ENCODE assay signal across 14 cellular contexts in the genomic region with DNA sequence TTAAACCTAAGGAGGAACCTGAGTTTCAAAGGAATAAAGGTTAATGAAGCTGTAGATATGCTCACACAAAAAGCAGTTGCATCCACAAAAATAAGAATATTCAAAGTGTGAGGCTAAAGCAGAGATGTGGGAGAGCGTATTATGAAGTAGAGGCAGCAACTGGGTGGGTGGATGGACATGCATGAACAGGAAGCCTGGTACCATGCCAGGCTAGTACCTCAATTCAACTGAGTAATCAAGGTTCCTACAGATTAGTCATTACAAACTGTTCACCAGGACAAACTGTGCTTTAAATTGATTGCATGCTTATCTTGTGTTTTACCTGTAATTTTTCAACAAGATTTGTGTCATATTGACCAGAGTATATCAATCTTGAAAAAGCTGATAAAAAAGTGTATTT.
DNase-seq lines count a peak whose midpoint lies in the region; ATAC-seq and TF ChIP-seq lines count a peak whose summit lies in the region.
"Had no signal": no experiment of that assay in that cellular context is flagged by ENCODE, and none has a peak within 500 bp of the region (broad histone marks: within the 10 kb centered on the region; RNA-seq: fewer than 3 reads in every experiment).

No MANE protein-coding gene starts in this region.

- no peak overlapping the region for H3K4me3 Mint-ChIP-seq in activated T-helper 17 cell treated with anti-CD3 and anti-CD28 coated beads, Interleukin-2, amount 50 U/mL, for 72 hours
- no peak overlapping the region for H3K4me3 Mint-ChIP-seq in stimulated activated effector memory CD8-positive, alpha-beta T cell treated with anti-CD3 and anti-CD28 coated beads, Interleukin-12 subunit alpha, Interleukin-12 subunit beta, amount 100 ng/mL, for 72 hours
- H3K4me3 Mint-ChIP-seq: type B pancreatic cell had no signal

- intact Hi-C loops in vagina (cut with DNase I), result no loop called here

- no peaks in the 10 kb centered on the region for H3K27me3 Mint-ChIP-seq in activated T-helper 17 cell treated with anti-CD3 and anti-CD28 coated beads, Interleukin-2, amount 50 U/mL, for 72 hours
- H3K27me3 Mint-ChIP-seq: type B pancreatic cell had no signal

- TF ChIP-seq POLR2A in upper lobe of left lung (IDR thresholded peaks at IDR 0.05), result no peak
- no peak for TF ChIP-seq POLR2A in vagina (IDR thresholded peaks at IDR 0.05)

- H3K9me3 ChIP-seq in upper lobe of left lung, result no peaks in the 10 kb centered on the region
- H3K9me3 ChIP-seq in vagina, result no peaks in the 10 kb centered on the region
- H3K9me3 ChIP-seq: A549, Peyer's patch had no signal

- H3K4me3 ChIP-seq in upper lobe of left lung, result no peak overlapping the region
- H3K4me3 ChIP-seq in vagina, result no peak overlapping the region
- H3K4me3 ChIP-seq: A549, Peyer's patch had no signal

- H3K9me3 Mint-ChIP-seq in activated T-helper 17 cell treated with anti-CD3 and anti-CD28 coated beads, Interleukin-2, amount 50 U/mL, for 72 hours, result no peaks in the 10 kb centered on the region
- H3K9me3 Mint-ChIP-seq in stimulated activated effector memory CD8-positive, alpha-beta T cell treated with anti-CD3 and anti-CD28 coated beads, Interleukin-12 subunit alpha, Interleukin-12 subunit beta, amount 100 ng/mL, for 72 hours, result no peaks in the 10 kb centered on the region

- H3K27ac Mint-ChIP-seq in activated T-helper 17 cell treated with anti-CD3 and anti-CD28 coated beads, Interleukin-2, amount 50 U/mL, for 72 hours, result no peak overlapping the region
- no peak overlapping the region for H3K27ac Mint-ChIP-seq in stimulated activated effector memory CD8-positive, alpha-beta T cell treated with anti-CD3 and anti-CD28 coated beads, Interleukin-12 subunit alpha, Interleukin-12 subunit beta, amount 100 ng/mL, for 72 hours
- H3K27ac Mint-ChIP-seq: type B pancreatic cell had no signal

- H3K36me3 Mint-ChIP-seq in activated T-helper 17 cell treated with anti-CD3 and anti-CD28 coated beads, Interleukin-2, amount 50 U/mL, for 72 hours (ENCODE audit: low read depth), result no peaks in the 10 kb centered on the region
- H3K36me3 Mint-ChIP-seq in stimulated activated effector memory CD8-positive, alpha-beta T cell treated with anti-CD3 and anti-CD28 coated beads, Interleukin-12 subunit alpha, Interleukin-12 subunit beta, amount 100 ng/mL, for 72 hours, result no peaks in the 10 kb centered on the region
- H3K36me3 Mint-ChIP-seq: type B pancreatic cell had no signal

- H3K4me1 ChIP-seq in upper lobe of left lung, result peaks cover 0 to 4% (median 0%) of the 10 kb centered on the region in 4 donors
- H3K4me1 ChIP-seq in vagina, result no peaks in the 10 kb centered on the region
- H3K4me1 ChIP-seq: A549 had no signal

- DNase-seq in NCI-H2081 (lab: John Stamatoyannopoulos, UW), result peak; percentile 76 to 94
- DNase-seq in NCI-H2081 treated with DMSO at 0.1 percent for 48 hours (lab: John Stamatoyannopoulos, UW), result no peak
- no peak for DNase-seq in stimulated activated effector memory CD8-positive, alpha-beta T cell treated with anti-CD3 and anti-CD28 coated beads, Interleukin-12 subunit alpha, Interleukin-12 subunit beta, amount 100 ng/mL, for 72 hours (ENCODE audit: low spot score in 2 of 2)
- DNase-seq in upper lobe of left lung, result no peak
- no peak for DNase-seq in omental fat pad (ENCODE audit: low spot score)
- no peak for DNase-seq in vagina (ENCODE audit: extremely low spot score in 2 of 2)
- DNase-seq: activated CD4-positive, alpha-beta T cell treated with anti-CD3 and anti-CD28 coated beads, Interleukin-2, amount 50 U/mL, for 48 hours; activated naive CD4-positive, alpha-beta T cell treated with Interleukin-2 at 50 U/mL for 16 hours; Peyer's patch had no signal

- H3K36me3 ChIP-seq in upper lobe of left lung, result no peaks in the 10 kb centered on the region
- H3K36me3 ChIP-seq in vagina, result no peaks in the 10 kb centered on the region
- H3K36me3 ChIP-seq: Peyer's patch had no signal

- no peak for TF ChIP-seq EP300 in upper lobe of left lung (IDR thresholded peaks at IDR 0.05)

- no peaks in the 10 kb centered on the region for H3K27me3 ChIP-seq in upper lobe of left lung
- no peaks in the 10 kb centered on the region for H3K27me3 ChIP-seq in vagina
- H3K27me3 ChIP-seq: Peyer's patch had no signal

- TF ChIP-seq CTCF in upper lobe of left lung (IDR thresholded peaks at IDR 0.05) (no peak), omental fat pad (IDR thresholded peaks at IDR 0.05) (no peak), vagina (IDR thresholded peaks at IDR 0.05) (no peak)

- H3K27ac ChIP-seq in upper lobe of left lung, result no peak overlapping the region
- H3K27ac ChIP-seq in vagina, result no peak overlapping the region
- H3K27ac ChIP-seq: A549, KMS-11, Peyer's patch had no signal

- 84 to 90% methylated on average over 1 of the region's 1 CpG for WGBS in upper lobe of left lung, 2 donors

- ATAC-seq in HG03060 (IDR thresholded peaks at IDR 0.05; ENCODE audit: low read depth, unreplicated experiment) (peak; percentile 40), upper lobe of left lung (ENCODE audit: low FRiP score in 2 of 2) (no peak), omental fat pad (ENCODE audit: low FRiP score) (no peak)
- peak; percentile 55 for ATAC-seq in activated T-helper 17 cell treated with anti-CD3 and anti-CD28 coated beads, Interleukin-2, amount 50 U/mL, for 72 hours (replicated peaks)
- ATAC-seq in stimulated activated effector memory CD8-positive, alpha-beta T cell treated with anti-CD3 and anti-CD28 coated beads, Interleukin-12 subunit alpha, Interleukin-12 subunit beta, amount 100 ng/mL, for 72 hours, result peak; percentile 60
- ATAC-seq: A549 had no signal

- H3K4me1 Mint-ChIP-seq in activated T-helper 17 cell treated with anti-CD3 and anti-CD28 coated beads, Interleukin-2, amount 50 U/mL, for 72 hours, result peaks cover 10% of the 10 kb centered on the region
- H3K4me1 Mint-ChIP-seq in stimulated activated effector memory CD8-positive, alpha-beta T cell treated with anti-CD3 and anti-CD28 coated beads, Interleukin-12 subunit alpha, Interleukin-12 subunit beta, amount 100 ng/mL, for 72 hours, result peaks cover 14% of the 10 kb centered on the region

Comparison
In these comparisons a context has a peak if more than half of its experiments do, and no peak if none do; other contexts are left out.
1. DNase-seq: peak in NCI-H2081 (2 of 2); none in NCI-H2081 treated with DMSO at 0.1 percent for 48 hours (single experiment), stimulated activated effector memory CD8-positive, alpha-beta T cell treated with anti-CD3 and anti-CD28 coated beads, Interleukin-12 subunit alpha, Interleukin-12 subunit beta, amount 100 ng/mL, for 72 hours (0 of 2), upper lobe of left lung (0 of 2), omental fat pad (single experiment) and vagina (0 of 2).
2. ATAC-seq: peak in HG03060 (single experiment), activated T-helper 17 cell treated with anti-CD3 and anti-CD28 coated beads, Interleukin-2, amount 50 U/mL, for 72 hours (single experiment) and stimulated activated effector memory CD8-positive, alpha-beta T cell treated with anti-CD3 and anti-CD28 coated beads, Interleukin-12 subunit alpha, Interleukin-12 subunit beta, amount 100 ng/mL, for 72 hours (single experiment); none in upper lobe of left lung (0 of 2) and omental fat pad (single experiment).